In the genomic region with DNA sequence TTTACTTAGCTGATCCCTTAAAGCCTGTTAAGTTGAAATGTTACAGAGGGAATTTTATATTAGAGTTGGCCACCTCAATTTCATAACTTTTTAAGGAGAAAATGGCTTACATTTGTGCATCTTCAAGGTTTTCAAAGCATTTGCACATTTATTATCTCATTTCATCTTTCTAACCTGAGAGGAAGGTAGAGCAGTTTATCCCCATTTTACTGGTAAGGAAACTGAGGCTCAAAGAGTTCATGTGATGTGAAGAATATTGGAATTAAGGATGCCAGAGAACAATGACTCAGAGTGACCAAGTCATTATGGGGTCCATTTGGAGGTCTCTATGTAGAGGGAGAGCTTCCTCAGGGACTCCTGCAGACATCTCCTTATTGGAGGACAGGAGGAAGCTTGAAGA, we compare ENCODE assay signal across 14 cellular contexts. TPM values are rescaled to one million over a fixed set of nuclear protein-coding genes. Genes with fewer than 3 reads are reported as not detected.
DNase-seq lines count a peak whose midpoint lies in the region; ATAC-seq, FAIRE-seq and TF ChIP-seq lines count a peak whose summit lies in the region.
"Had no signal": no experiment of that assay in that cellular context is flagged by ENCODE, and none has a peak within 500 bp of the region (broad histone marks: within the 10 kb centered on the region; RNA-seq: fewer than 3 reads in every experiment).

No MANE protein-coding gene starts in this region.

- BruUV-seq in HepG2 (replicated peaks; lab: Mats Ljungman, UMichigan) (no TSS peak), K562 (replicated peaks; lab: Mats Ljungman, UMichigan) (no TSS peak)

- intact Hi-C loops in HepG2 (cut with micrococcal nuclease; ENCODE audit: unreplicated experiment) (loop anchor here (2.0 kb wide), 2 partner anchors 35 to 283 kb away; a partner anchor contains a TSS), right lobe of liver (cut with DNase I) (no loop called here), K562 (cut with micrococcal nuclease) (loop anchor here (2.0 to 5.0 kb wide), 3 partner anchors 35 to 434 kb away; a partner anchor contains a TSS)
- intact Hi-C loops in activated naive CD4-positive, alpha-beta T cell treated with anti-CD3 and anti-CD28 coated beads for 36 hours (cut with micrococcal nuclease): no loop called here

- H4K20me1 ChIP-seq in HepG2 (ENCODE audit: insufficient read depth, low read length): no peaks in the 10 kb centered on the region
- no peaks in the 10 kb centered on the region for H4K20me1 ChIP-seq in K562 (replicated peaks; ENCODE audit: control insufficient read depth, insufficient read depth, low read length)

- H3K9me3 ChIP-seq in HepG2 (ENCODE audit: low read length) (no peaks in the 10 kb centered on the region), right lobe of liver (no peaks in the 10 kb centered on the region), K562 (replicated peaks; ENCODE audit: control insufficient read depth, insufficient read depth, low read depth, low read length) (no peaks in the 10 kb centered on the region)
- H3K9me3 ChIP-seq: BE2C, Caco-2 had no signal

- TF ChIP-seq CTCF in HepG2 (CRISPR knock-in tag; IDR thresholded peaks at IDR 0.05): no peak
- TF ChIP-seq CTCF in right lobe of liver (IDR thresholded peaks at IDR 0.05): no peak
- TF ChIP-seq CTCF in NB4 (IDR thresholded peaks at IDR 0.05; ENCODE audit: low read depth, low read length): no peak
- TF ChIP-seq CTCF in K562 (IDR thresholded peaks at IDR 0.05 in 2 of 3, conservative IDR thresholded peaks at IDR 0.05 in 1 of 3; ENCODE audit: insufficient read depth in 2 of 3, low read depth in 1 of 3, low read length in 3 of 3): no peak

- H3K27ac ChIP-seq in HepG2 (ENCODE audit: extremely low read length, insufficient read depth, low read length) (no peak overlapping the region), right lobe of liver (no peak overlapping the region), K562 (ENCODE audit: extremely low read depth, low read depth, low read length) (no peak overlapping the region)

- no peak overlapping the region for H3K4me2 ChIP-seq in HepG2 (ENCODE audit: low read depth, low read length)
- no peak overlapping the region for H3K4me2 ChIP-seq in K562 (ENCODE audit: insufficient read depth, low read length)
- H3K4me2 ChIP-seq: GM23338 had no signal

- H2AFZ ChIP-seq in HepG2 (ENCODE audit: low read length) (no peak overlapping the region), K562 (ENCODE audit: low read depth, low read length) (no peak overlapping the region)
- H2AFZ ChIP-seq: GM23338 had no signal

- H3K4me1 ChIP-seq in HepG2 (ENCODE audit: insufficient read depth, low read length) (peaks cover 16% of the 10 kb centered on the region; the same call in 1 of the 2 replicates), right lobe of liver (no peaks in the 10 kb centered on the region), K562 (replicated peaks in 1 of 2; ENCODE audit: control insufficient read depth in 2 of 2, insufficient read depth in 2 of 2, low read length in 2 of 2) (peaks cover 8 to 11% of the 10 kb centered on the region in 2 experiments; a peak in 4 of 5 replicates)
- H3K4me1 ChIP-seq: Caco-2 had no signal

- FAIRE-seq in HepG2 (lab: Jason Lieb, UNC) (no peak), K562 (lab: Jason Lieb, UNC) (no peak), GM12892 (lab: Jason Lieb, UNC) (no peak)

- H3K36me3 Mint-ChIP-seq in activated naive CD4-positive, alpha-beta T cell treated with anti-CD3 and anti-CD28 coated beads for 36 hours (ENCODE audit: low read depth): no peaks in the 10 kb centered on the region

- CTCF ChIA-PET in HepG2 (lab: Yijun Ruan, JAX; ENCODE audit: low intra/inter-chr PET ratio, low total read pairs) (interaction anchor here (2.3 to 2.7 kb wide), 2 partner anchors 18 to 110 kb away, joined by 11 to 24 read pairs; no protein-coding TSS in a partner anchor), K562 (lab: Yijun Ruan, JAX; ENCODE audit: low intra/inter-chr PET ratio) (no interaction called here)
- CTCF ChIA-PET in activated naive CD4-positive, alpha-beta T cell treated with anti-CD3 and anti-CD28 coated beads for 36 hours (lab: Charles Lee): interaction anchor here (0.6 to 5.8 kb wide), 3 partner anchors 19 to 304 kb away, joined by 3 to 59 read pairs (median 40); a partner anchor contains a TSS

- in situ Hi-C loops in HepG2 (cut with HindIII; ENCODE audit: extremely low pct_ligation_motif_present, low pct_unique_long_range_greater_than_20kb) (loop anchor here (10.0 kb wide), 2 partner anchors 111 to 301 kb away; a partner anchor contains a TSS), K562 (cut with MboI) (loop anchor here (5.0 kb wide), 1 partner anchor 304 kb away; a partner anchor contains a TSS)

- H3K9ac ChIP-seq in HepG2 (ENCODE audit: insufficient read depth, low read depth, low read length): no peak overlapping the region
- H3K9ac ChIP-seq in K562 (ENCODE audit: insufficient read depth in 1 of 2, low read depth in 2 of 2, low read length in 2 of 2): no peak overlapping the region

- H3K27me3 ChIP-seq in HepG2 (ENCODE audit: control insufficient read depth in 1 of 2, insufficient read depth in 2 of 2, low read length in 2 of 2) (peaks cover 0 to 9% of the 10 kb centered on the region in 2 experiments; a peak in 1 of 5 replicates), right lobe of liver (no peaks in the 10 kb centered on the region), K562 (ENCODE audit: control insufficient read depth in 2 of 2, insufficient read depth in 2 of 2, low read length in 2 of 2) (no peaks in the 10 kb centered on the region)
- H3K27me3 ChIP-seq: BE2C had no signal

- no peak overlapping the region for H3K4me3 ChIP-seq in HepG2 (replicated peaks in 1 of 3; ENCODE audit: insufficient read depth in 1 of 3, low read depth in 2 of 3, low read length in 3 of 3)
- H3K4me3 ChIP-seq in right lobe of liver: no peak overlapping the region
- H3K4me3 ChIP-seq in NB4 (ENCODE audit: low read depth, low read length): peak overlapping the region; percentile 3
- no peak overlapping the region for H3K4me3 ChIP-seq in K562
- H3K4me3 ChIP-seq: GM23338 had no signal

- TF ChIP-seq RAD21 in HepG2 (CRISPR knock-in tag; IDR thresholded peaks at IDR 0.05) (no peak), K562 (CRISPR knock-in tag; conservative IDR thresholded peaks at IDR 0.05 in 1 of 2, IDR thresholded peaks at IDR 0.05 in 1 of 2) (no peak)

- no peak overlapping the region for H3K4me3 Mint-ChIP-seq in activated naive CD4-positive, alpha-beta T cell treated with anti-CD3 and anti-CD28 coated beads for 36 hours
- H3K4me3 Mint-ChIP-seq: GM23338 had no signal

- TF ChIP-seq POLR2A in HepG2 (IDR thresholded peaks at IDR 0.05; ENCODE audit: insufficient read depth in 1 of 2, low read depth in 2 of 2, low read length in 2 of 2) (no peak), right lobe of liver (IDR thresholded peaks at IDR 0.05) (no peak), NB4 (IDR thresholded peaks at IDR 0.05; ENCODE audit: extremely low read depth, insufficient read length) (no peak), K562 (conservative IDR thresholded peaks at IDR 0.05) (no peak), GM12892 (IDR thresholded peaks at IDR 0.05; ENCODE audit: low read depth, low read length) (no peak)

- no peak overlapping the region for H3K27ac Mint-ChIP-seq in activated naive CD4-positive, alpha-beta T cell treated with anti-CD3 and anti-CD28 coated beads for 36 hours
- H3K27ac Mint-ChIP-seq: GM23338 had no signal

- peaks cover 12% of the 10 kb centered on the region for H3K4me1 Mint-ChIP-seq in activated naive CD4-positive, alpha-beta T cell treated with anti-CD3 and anti-CD28 coated beads for 36 hours (ENCODE audit: low read depth)

- H3K36me3 ChIP-seq in HepG2 (replicated peaks in 1 of 2; ENCODE audit: control insufficient read depth in 1 of 2, insufficient read depth in 2 of 2, low read length in 2 of 2) (no peaks in the 10 kb centered on the region), right lobe of liver (no peaks in the 10 kb centered on the region), K562 (ENCODE audit: control insufficient read depth, insufficient read depth, low read length) (no peaks in the 10 kb centered on the region)
- H3K36me3 ChIP-seq: BE2C had no signal

- no peaks in the 10 kb centered on the region for H3K27me3 Mint-ChIP-seq in activated naive CD4-positive, alpha-beta T cell treated with anti-CD3 and anti-CD28 coated beads for 36 hours (ENCODE audit: low read depth)

- DNase-seq in HepG2 (ENCODE audit: low spot score) (no peak), right lobe of liver (no peak), NB4 (ENCODE audit: low read depth) (no peak), K562 (ENCODE audit: extremely low read depth in 1 of 4, low spot score in 3 of 4) (no peak), islet precursor cell (no peak), GM12892 (ENCODE audit: insufficient read length) (no peak), GM19238 (ENCODE audit: insufficient read length, low spot score) (no peak)
- DNase-seq in activated naive CD4-positive, alpha-beta T cell treated with anti-CD3 and anti-CD28 coated beads for 36 hours: no peak
- DNase-seq: BE2C; Caco-2; CD8-positive, alpha-beta memory T cell; GF-D8; H7 had no signal

- H3K79me2 ChIP-seq in HepG2 (ENCODE audit: insufficient read depth, low read length) (no peaks in the 10 kb centered on the region), K562 (ENCODE audit: control insufficient read depth, insufficient read depth, low read length) (no peaks in the 10 kb centered on the region)

- H3K9me1 ChIP-seq in K562 (ENCODE audit: control insufficient read depth, insufficient read depth, low read length): no peaks in the 10 kb centered on the region

- TF ChIP-seq EP300 in HepG2 (IDR thresholded peaks at IDR 0.05; ENCODE audit: low read depth in 2 of 2, low read length in 2 of 2) (no peak), HepG2 (CRISPR knock-in tag; IDR thresholded peaks at IDR 0.05; ENCODE audit: borderline replicate concordance) (no peak), K562 (IDR thresholded peaks at IDR 0.05; ENCODE audit: low read length) (no peak)

- ATAC-seq in HepG2 (no peak), right lobe of liver (no peak), K562 (no peak)
- ATAC-seq: GM23338 had no signal

- POLR2A ChIA-PET in HepG2 (lab: Yijun Ruan, JAX): no interaction called here
- POLR2A ChIA-PET in K562 (lab: Yijun Ruan, JAX): interaction anchor here (1.2 to 3.3 kb wide), 4 partner anchors 10 to 304 kb away, joined by 3 to 21 read pairs (median 7); a partner anchor contains a TSS

- H3K9me3 Mint-ChIP-seq in activated naive CD4-positive, alpha-beta T cell treated with anti-CD3 and anti-CD28 coated beads for 36 hours: no peaks in the 10 kb centered on the region
- H3K9me3 Mint-ChIP-seq: CD8-positive, alpha-beta memory T cell; GM23338 had no signal

RNA-seq across cellular contexts. Expression of a gene that starts 35.0 kb away (rescaled TPM):
- total RNA-seq in HepG2 (2016; rRNA removed; fragmentation: Illumina TruSeq; extraction: Trizol) (67.6 and 74.7 TPM in 2 replicates), right lobe of liver (10 to 100 TPM; 11.2 to 20.5 (median 14.4) TPM), K562 (2014; rRNA removed) (78.1 and 103 TPM in 2 replicates), K562 (2014; rRNA removed; fragmentation: Illumina TruSeq; extraction: Trizol) (57.2 and 63.0 TPM in 2 replicates), K562 (2015; rRNA removed; fragmentation: Illumina TruSeq; extraction: Trizol) (54.8 and 62.9 TPM in 2 replicates), K562 (2021) (50.4 and 53.9 TPM in 2 replicates)
- 77.3 and 86.7 TPM in 2 replicates for total RNA-seq in HepG2 (2016; cell fraction: cytosol; rRNA removed; fragmentation: Illumina TruSeq; extraction: Trizol; ENCODE audit: low read depth)
- total RNA-seq in HepG2 (2016; cell fraction: insoluble cytoplasmic fraction; rRNA removed; fragmentation: Illumina TruSeq; extraction: Trizol): 64.4 and 73.6 TPM in 2 replicates
- total RNA-seq in HepG2 (2016; cell fraction: membrane; rRNA removed; fragmentation: Illumina TruSeq; extraction: Trizol): 113 and 120 TPM in 2 replicates
- 83.1 and 91.6 TPM in 2 replicates for total RNA-seq in HepG2 (2016; cell fraction: nucleus; rRNA removed; fragmentation: Illumina TruSeq; extraction: Trizol)
- polyA plus RNA-seq in HepG2 (2011; rRNA removed) (47.3 and 53.1 TPM in 2 replicates), K562 (2011; rRNA removed) (63.9 and 70.6 TPM in 2 replicates), K562 (2014; fragmentation: Illumina TruSeq; extraction: Trizol) (43.0 and 52.3 TPM in 2 replicates), K562 (2014; fragmentation: Nextera tagmentation; extraction: Ambion mirVana) (10 to 100 TPM; 14.1 to 20.4 TPM), K562 (2014; rRNA removed) (46.0 and 46.1 TPM in 2 replicates)
- polyA plus RNA-seq in HepG2 (2011; cell fraction: cytosol; rRNA removed): 39.9 and 48.4 TPM in 2 replicates
- 41.7 and 45.8 TPM in 2 replicates for polyA plus RNA-seq in HepG2 (2011; cell fraction: nucleus; rRNA removed)
- 48.0 and 68.5 TPM in 2 replicates for polyA plus RNA-seq in HepG2 (2012)
- 94.3 and 117 TPM in 2 replicates for polyA plus RNA-seq in HepG2 (2016; cell fraction: cytosol; fragmentation: Illumina TruSeq; extraction: Trizol; ENCODE audit: low read depth)
- polyA plus RNA-seq in HepG2 (2016; cell fraction: insoluble cytoplasmic fraction; fragmentation: Illumina TruSeq; extraction: Trizol; ENCODE audit: low read depth): 77.0 and 83.1 TPM in 2 replicates
- polyA plus RNA-seq in HepG2 (2016; cell fraction: membrane; fragmentation: Illumina TruSeq; extraction: Trizol; ENCODE audit: low read depth): 110 and 123 TPM in 2 replicates
- polyA plus RNA-seq in HepG2 (2016; cell fraction: nucleus; fragmentation: Illumina TruSeq; extraction: Trizol; ENCODE audit: insufficient read depth, low read depth): 92.2 and 94.5 TPM in 2 replicates
- 14.8 and 55.1 TPM in 2 replicates for polyA minus RNA-seq in HepG2 (2011; rRNA and poly(A)+ RNA removed; ENCODE audit: low replicate concordance)
- 31.5 and 39.6 TPM in 2 replicates for polyA minus RNA-seq in HepG2 (2011; cell fraction: cytosol; rRNA and poly(A)+ RNA removed)
- 182 and 199 TPM in 2 replicates for polyA minus RNA-seq in HepG2 (2011; cell fraction: nucleus; rRNA and poly(A)+ RNA removed)
- 68.4 and 99.5 TPM in 2 replicates for total RNA-seq in K562 (2011; cell fraction: chromatin; rRNA removed; ENCODE audit: low replicate concordance)
- 60.4 and 62.4 TPM in 2 replicates for total RNA-seq in K562 (2011; cell fraction: nucleolus; rRNA removed)
- 79.3 and 112 TPM in 2 replicates for total RNA-seq in K562 (2011; cell fraction: nucleoplasm; rRNA removed)
- polyA plus RNA-seq in K562 (2011; cell fraction: cytosol; rRNA removed): 34.5 and 34.8 TPM in 2 replicates
- polyA plus RNA-seq in K562 (2011; cell fraction: nucleus; rRNA removed): 57.3 and 58.6 TPM in 2 replicates
- polyA plus RNA-seq in K562 (2012): 42.2 and 48.1 TPM in 2 replicates
- polyA minus RNA-seq in K562 (2011; rRNA and poly(A)+ RNA removed): 61.3 and 77.9 TPM in 2 replicates
- 32.4 and 41.6 TPM in 2 replicates for polyA minus RNA-seq in K562 (2011; cell fraction: cytosol; rRNA and poly(A)+ RNA removed)
- 74.0 and 107 TPM in 2 replicates for polyA minus RNA-seq in K562 (2011; cell fraction: nucleus; rRNA and poly(A)+ RNA removed)
- 58.2 TPM for polyA plus RNA-seq in GM12892 (2012; ENCODE audit: missing spikeins)
- total RNA-seq in activated naive CD4-positive, alpha-beta T cell treated with anti-CD3 and anti-CD28 coated beads for 36 hours: 10 to 100 TPM; 78.2 to 82.9 TPM

RNA-seq across cellular contexts. Expression of a gene that starts 35.2 kb away (rescaled TPM):
- total RNA-seq in HepG2 (2016; rRNA removed; fragmentation: Illumina TruSeq; extraction: Trizol) (1.1 and 1.2 TPM in 2 replicates), right lobe of liver (1 to 10 TPM in 5 of 6 experiments, under 1 TPM in 1; 0.80 to 2.8 (median 1.6) TPM), K562 (2014; rRNA removed) (0.41 and 0.95 TPM in 2 replicates), K562 (2014; rRNA removed; fragmentation: Illumina TruSeq; extraction: Trizol) (0.41 and 0.73 TPM in 2 replicates), K562 (2015; rRNA removed; fragmentation: Illumina TruSeq; extraction: Trizol) (0.45 and 0.58 TPM in 2 replicates), K562 (2021) (0.78 and 0.87 TPM in 2 replicates)
- total RNA-seq in HepG2 (2016; cell fraction: cytosol; rRNA removed; fragmentation: Illumina TruSeq; extraction: Trizol; ENCODE audit: low read depth): 0.81 and 2.0 TPM in 2 replicates
- 0.77 and 1.5 TPM in 2 replicates for total RNA-seq in HepG2 (2016; cell fraction: insoluble cytoplasmic fraction; rRNA removed; fragmentation: Illumina TruSeq; extraction: Trizol)
- 1.1 TPM in 2 replicates for total RNA-seq in HepG2 (2016; cell fraction: membrane; rRNA removed; fragmentation: Illumina TruSeq; extraction: Trizol)
- 3.4 and 4.2 TPM in 2 replicates for total RNA-seq in HepG2 (2016; cell fraction: nucleus; rRNA removed; fragmentation: Illumina TruSeq; extraction: Trizol)
- polyA plus RNA-seq in HepG2 (2011; rRNA removed) (2.6 and 3.0 TPM in 2 replicates), K562 (2011; rRNA removed) (1.5 and 2.6 TPM in 2 replicates), K562 (2014; fragmentation: Illumina TruSeq; extraction: Trizol) (0.43 and 0.71 TPM in 2 replicates), K562 (2014; fragmentation: Nextera tagmentation; extraction: Ambion mirVana) (under 1 TPM; 0.11 to 0.24 TPM), K562 (2014; rRNA removed) (1.2 and 2.1 TPM in 2 replicates)
- polyA plus RNA-seq in HepG2 (2011; cell fraction: cytosol; rRNA removed): 0.51 and 1.1 TPM in 2 replicates
- polyA plus RNA-seq in HepG2 (2011; cell fraction: nucleus; rRNA removed): 6.3 and 6.4 TPM in 2 replicates
- polyA plus RNA-seq in HepG2 (2012): 1.5 and 2.9 TPM in 2 replicates
- 0.46 and 0.58 TPM in 2 replicates for polyA plus RNA-seq in HepG2 (2016; cell fraction: cytosol; fragmentation: Illumina TruSeq; extraction: Trizol; ENCODE audit: low read depth)
- 0.67 and 1.3 TPM in 2 replicates for polyA plus RNA-seq in HepG2 (2016; cell fraction: insoluble cytoplasmic fraction; fragmentation: Illumina TruSeq; extraction: Trizol; ENCODE audit: low read depth)
- polyA plus RNA-seq in HepG2 (2016; cell fraction: membrane; fragmentation: Illumina TruSeq; extraction: Trizol; ENCODE audit: low read depth): 0.48 and 0.77 TPM in 2 replicates
- polyA plus RNA-seq in HepG2 (2016; cell fraction: nucleus; fragmentation: Illumina TruSeq; extraction: Trizol; ENCODE audit: insufficient read depth, low read depth): 7.3 and 8.2 TPM in 2 replicates
- 1.1 and 1.8 TPM in 2 replicates for polyA minus RNA-seq in HepG2 (2011; rRNA and poly(A)+ RNA removed; ENCODE audit: low replicate concordance)
- 0.35 TPM in 1 of 2 replicates, not detected in the other for polyA minus RNA-seq in HepG2 (2011; cell fraction: cytosol; rRNA and poly(A)+ RNA removed)
- polyA minus RNA-seq in HepG2 (2011; cell fraction: nucleus; rRNA and poly(A)+ RNA removed): 9.3 and 9.6 TPM in 2 replicates
- 1.5 and 4.6 TPM in 2 replicates for total RNA-seq in K562 (2011; cell fraction: chromatin; rRNA removed; ENCODE audit: low replicate concordance)
- total RNA-seq in K562 (2011; cell fraction: nucleolus; rRNA removed): 1.5 and 1.8 TPM in 2 replicates
- 2.9 and 4.0 TPM in 2 replicates for total RNA-seq in K562 (2011; cell fraction: nucleoplasm; rRNA removed)
- 0.15 and 0.75 TPM in 2 replicates for polyA plus RNA-seq in K562 (2011; cell fraction: cytosol; rRNA removed)
- polyA plus RNA-seq in K562 (2011; cell fraction: nucleus; rRNA removed): 2.2 and 4.2 TPM in 2 replicates
- 0.70 and 0.96 TPM in 2 replicates for polyA plus RNA-seq in K562 (2012)
- 1.0 and 1.3 TPM in 2 replicates for polyA minus RNA-seq in K562 (2011; rRNA and poly(A)+ RNA removed)
- 0.91 TPM in 1 of 2 replicates, not detected in the other for polyA minus RNA-seq in K562 (2011; cell fraction: cytosol; rRNA and poly(A)+ RNA removed)
- 1.1 and 2.4 TPM in 2 replicates for polyA minus RNA-seq in K562 (2011; cell fraction: nucleus; rRNA and poly(A)+ RNA removed)
- 3.7 TPM for polyA plus RNA-seq in GM12892 (2012; ENCODE audit: missing spikeins)
- 1 to 10 TPM; 2.0 to 2.4 TPM for total RNA-seq in activated naive CD4-positive, alpha-beta T cell treated with anti-CD3 and anti-CD28 coated beads for 36 hours
- polyA plus RNA-seq: CD8-positive, alpha-beta memory T cell had no signal

Comparison
In these comparisons a context has a peak if more than half of its experiments do, and no peak if none do; other contexts are left out.
1. intact Hi-C loops: an anchor here in HepG2 (2.0 kb wide) and K562 (2.0 to 5.0 kb wide); none called in right lobe of liver and activated naive CD4-positive, alpha-beta T cell treated with anti-CD3 and anti-CD28 coated beads for 36 hours.